Comparison of ENCODE assay signal across 1 cellular context in genomic region chr9:137389428-137389746, GRCh38.
TF ChIP-seq lines count a peak whose summit lies in the region.

No MANE protein-coding gene starts in this region.

TF ChIP-seq in H1, 55 proteins besides CTCF, POLR2A, EP300 and RAD21:
- TF ChIP-seq CBX5 (IDR thresholded peaks at IDR 0.05; ENCODE audit: low read depth, low read length) = no peak
- TF ChIP-seq, protein P1, sequence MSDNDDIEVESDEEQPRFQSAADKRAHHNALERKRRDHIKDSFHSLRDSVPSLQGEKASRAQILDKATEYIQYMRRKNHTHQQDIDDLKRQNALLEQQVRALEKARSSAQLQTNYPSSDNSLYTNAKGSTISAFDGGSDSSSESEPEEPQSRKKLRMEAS (IDR thresholded peaks at IDR 0.05) = no peak
- TF ChIP-seq CTBP2 (IDR thresholded peaks at IDR 0.05; ENCODE audit: borderline replicate concordance, insufficient read depth, insufficient read length, low read length) = no peak
- no peak for TF ChIP-seq POU5F1 (IDR thresholded peaks at IDR 0.05; ENCODE audit: low read depth, low read length)
- no peak for TF ChIP-seq KDM1A (IDR thresholded peaks at IDR 0.05; ENCODE audit: borderline replicate concordance, low read length)
- no peak for TF ChIP-seq ZNF274 (IDR thresholded peaks at IDR 0.05; ENCODE audit: borderline replicate concordance, extremely low read depth, low read length)
- TF ChIP-seq SP4 (IDR thresholded peaks at IDR 0.05; ENCODE audit: low read length) = no peak
- no peak for TF ChIP-seq NRF1 (IDR thresholded peaks at IDR 0.05; ENCODE audit: low read depth, low read length)
- TF ChIP-seq TAF1 (IDR thresholded peaks at IDR 0.05; ENCODE audit: low read depth, low read length) = no peak
- TF ChIP-seq GABPA (IDR thresholded peaks at IDR 0.05; ENCODE audit: borderline replicate concordance, insufficient read depth, low read length) = no peak
- no peak for TF ChIP-seq CHD2 (IDR thresholded peaks at IDR 0.05; ENCODE audit: low read length)
- no peak for TF ChIP-seq NANOG (IDR thresholded peaks at IDR 0.05; ENCODE audit: insufficient read depth, low read depth, low read length, poor library complexity, severe bottlenecking)
- no peak for TF ChIP-seq SRF (IDR thresholded peaks at IDR 0.05; ENCODE audit: low read depth, low read length)
- TF ChIP-seq USF2 (IDR thresholded peaks at IDR 0.05; ENCODE audit: low read length) = no peak
- TF ChIP-seq SAP30 (IDR thresholded peaks at IDR 0.05; ENCODE audit: insufficient read depth, insufficient replicate concordance, low read length) = no peak
- TF ChIP-seq JUND (IDR thresholded peaks at IDR 0.05; ENCODE audit: low read length) = no peak
- TF ChIP-seq, protein P2, sequence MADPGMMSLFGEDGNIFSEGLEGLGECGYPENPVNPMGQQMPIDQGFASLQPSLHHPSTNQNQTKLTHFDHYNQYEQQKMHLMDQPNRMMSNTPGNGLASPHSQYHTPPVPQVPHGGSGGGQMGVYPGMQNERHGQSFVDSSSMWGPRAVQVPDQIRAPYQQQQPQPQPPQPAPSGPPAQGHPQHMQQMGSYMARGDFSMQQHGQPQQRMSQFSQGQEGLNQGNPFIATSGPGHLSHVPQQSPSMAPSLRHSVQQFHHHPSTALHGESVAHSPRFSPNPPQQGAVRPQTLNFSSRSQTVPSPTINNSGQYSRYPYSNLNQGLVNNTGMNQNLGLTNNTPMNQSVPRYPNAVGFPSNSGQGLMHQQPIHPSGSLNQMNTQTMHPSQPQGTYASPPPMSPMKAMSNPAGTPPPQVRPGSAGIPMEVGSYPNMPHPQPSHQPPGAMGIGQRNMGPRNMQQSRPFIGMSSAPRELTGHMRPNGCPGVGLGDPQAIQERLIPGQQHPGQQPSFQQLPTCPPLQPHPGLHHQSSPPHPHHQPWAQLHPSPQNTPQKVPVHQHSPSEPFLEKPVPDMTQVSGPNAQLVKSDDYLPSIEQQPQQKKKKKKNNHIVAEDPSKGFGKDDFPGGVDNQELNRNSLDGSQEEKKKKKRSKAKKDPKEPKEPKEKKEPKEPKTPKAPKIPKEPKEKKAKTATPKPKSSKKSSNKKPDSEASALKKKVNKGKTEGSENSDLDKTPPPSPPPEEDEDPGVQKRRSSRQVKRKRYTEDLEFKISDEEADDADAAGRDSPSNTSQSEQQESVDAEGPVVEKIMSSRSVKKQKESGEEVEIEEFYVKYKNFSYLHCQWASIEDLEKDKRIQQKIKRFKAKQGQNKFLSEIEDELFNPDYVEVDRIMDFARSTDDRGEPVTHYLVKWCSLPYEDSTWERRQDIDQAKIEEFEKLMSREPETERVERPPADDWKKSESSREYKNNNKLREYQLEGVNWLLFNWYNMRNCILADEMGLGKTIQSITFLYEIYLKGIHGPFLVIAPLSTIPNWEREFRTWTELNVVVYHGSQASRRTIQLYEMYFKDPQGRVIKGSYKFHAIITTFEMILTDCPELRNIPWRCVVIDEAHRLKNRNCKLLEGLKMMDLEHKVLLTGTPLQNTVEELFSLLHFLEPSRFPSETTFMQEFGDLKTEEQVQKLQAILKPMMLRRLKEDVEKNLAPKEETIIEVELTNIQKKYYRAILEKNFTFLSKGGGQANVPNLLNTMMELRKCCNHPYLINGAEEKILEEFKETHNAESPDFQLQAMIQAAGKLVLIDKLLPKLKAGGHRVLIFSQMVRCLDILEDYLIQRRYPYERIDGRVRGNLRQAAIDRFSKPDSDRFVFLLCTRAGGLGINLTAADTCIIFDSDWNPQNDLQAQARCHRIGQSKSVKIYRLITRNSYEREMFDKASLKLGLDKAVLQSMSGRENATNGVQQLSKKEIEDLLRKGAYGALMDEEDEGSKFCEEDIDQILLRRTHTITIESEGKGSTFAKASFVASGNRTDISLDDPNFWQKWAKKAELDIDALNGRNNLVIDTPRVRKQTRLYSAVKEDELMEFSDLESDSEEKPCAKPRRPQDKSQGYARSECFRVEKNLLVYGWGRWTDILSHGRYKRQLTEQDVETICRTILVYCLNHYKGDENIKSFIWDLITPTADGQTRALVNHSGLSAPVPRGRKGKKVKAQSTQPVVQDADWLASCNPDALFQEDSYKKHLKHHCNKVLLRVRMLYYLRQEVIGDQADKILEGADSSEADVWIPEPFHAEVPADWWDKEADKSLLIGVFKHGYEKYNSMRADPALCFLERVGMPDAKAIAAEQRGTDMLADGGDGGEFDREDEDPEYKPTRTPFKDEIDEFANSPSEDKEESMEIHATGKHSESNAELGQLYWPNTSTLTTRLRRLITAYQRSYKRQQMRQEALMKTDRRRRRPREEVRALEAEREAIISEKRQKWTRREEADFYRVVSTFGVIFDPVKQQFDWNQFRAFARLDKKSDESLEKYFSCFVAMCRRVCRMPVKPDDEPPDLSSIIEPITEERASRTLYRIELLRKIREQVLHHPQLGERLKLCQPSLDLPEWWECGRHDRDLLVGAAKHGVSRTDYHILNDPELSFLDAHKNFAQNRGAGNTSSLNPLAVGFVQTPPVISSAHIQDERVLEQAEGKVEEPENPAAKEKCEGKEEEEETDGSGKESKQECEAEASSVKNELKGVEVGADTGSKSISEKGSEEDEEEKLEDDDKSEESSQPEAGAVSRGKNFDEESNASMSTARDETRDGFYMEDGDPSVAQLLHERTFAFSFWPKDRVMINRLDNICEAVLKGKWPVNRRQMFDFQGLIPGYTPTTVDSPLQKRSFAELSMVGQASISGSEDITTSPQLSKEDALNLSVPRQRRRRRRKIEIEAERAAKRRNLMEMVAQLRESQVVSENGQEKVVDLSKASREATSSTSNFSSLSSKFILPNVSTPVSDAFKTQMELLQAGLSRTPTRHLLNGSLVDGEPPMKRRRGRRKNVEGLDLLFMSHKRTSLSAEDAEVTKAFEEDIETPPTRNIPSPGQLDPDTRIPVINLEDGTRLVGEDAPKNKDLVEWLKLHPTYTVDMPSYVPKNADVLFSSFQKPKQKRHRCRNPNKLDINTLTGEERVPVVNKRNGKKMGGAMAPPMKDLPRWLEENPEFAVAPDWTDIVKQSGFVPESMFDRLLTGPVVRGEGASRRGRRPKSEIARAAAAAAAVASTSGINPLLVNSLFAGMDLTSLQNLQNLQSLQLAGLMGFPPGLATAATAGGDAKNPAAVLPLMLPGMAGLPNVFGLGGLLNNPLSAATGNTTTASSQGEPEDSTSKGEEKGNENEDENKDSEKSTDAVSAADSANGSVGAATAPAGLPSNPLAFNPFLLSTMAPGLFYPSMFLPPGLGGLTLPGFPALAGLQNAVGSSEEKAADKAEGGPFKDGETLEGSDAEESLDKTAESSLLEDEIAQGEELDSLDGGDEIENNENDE (IDR thresholded peaks at IDR 0.05; ENCODE audit: insufficient replicate concordance, low read length) = no peak
- no peak for TF ChIP-seq HDAC6 (IDR thresholded peaks at IDR 0.05; ENCODE audit: low read depth, low read length)
- TF ChIP-seq HDAC2 (IDR thresholded peaks at IDR 0.05; ENCODE audit: borderline replicate concordance in 1 of 2, low read depth in 2 of 2, low read length in 2 of 2) = no peak
- no peak for TF ChIP-seq JUN (IDR thresholded peaks at IDR 0.05; ENCODE audit: low read depth, low read length)
